1 cellular context compared by ENCODE assay signal in the genomic region with DNA sequence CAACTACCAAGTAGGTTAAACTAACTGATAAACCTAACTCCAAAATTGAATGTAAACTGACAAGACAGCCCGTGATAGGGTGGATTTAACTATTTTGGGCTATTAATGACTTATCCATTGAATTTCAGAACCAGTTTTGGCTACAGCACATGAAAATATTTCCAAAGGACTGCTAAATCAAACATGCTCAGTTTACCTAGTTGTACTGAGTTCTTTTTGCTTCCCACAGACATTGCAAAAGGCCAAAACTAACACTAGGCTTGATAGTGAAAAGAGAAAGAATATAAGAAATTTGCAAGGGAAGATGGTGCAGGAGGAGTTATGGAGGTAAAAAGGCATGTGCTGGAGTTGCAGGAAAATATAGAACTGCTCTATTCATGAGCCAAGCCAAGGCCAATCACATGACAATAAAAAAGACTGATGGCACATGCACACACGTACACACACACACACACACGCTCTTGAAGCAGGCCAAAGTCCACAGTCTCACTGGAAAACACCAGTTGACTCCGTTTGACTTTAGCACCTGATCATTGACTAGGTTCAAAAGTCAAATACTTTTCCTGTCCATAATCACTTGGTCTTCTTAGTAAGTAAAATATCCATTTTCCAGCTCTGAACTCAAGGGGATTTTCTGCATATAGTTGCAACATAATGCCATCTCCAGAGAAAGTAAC.
TF ChIP-seq lines count a peak whose summit lies in the region.

No MANE protein-coding gene starts in this region.

TF ChIP-seq in HepG2, 621 proteins besides CTCF, POLR2A, EP300 and RAD21 (continued from another document and continues in another):
- TF ChIP-seq, protein P1, sequence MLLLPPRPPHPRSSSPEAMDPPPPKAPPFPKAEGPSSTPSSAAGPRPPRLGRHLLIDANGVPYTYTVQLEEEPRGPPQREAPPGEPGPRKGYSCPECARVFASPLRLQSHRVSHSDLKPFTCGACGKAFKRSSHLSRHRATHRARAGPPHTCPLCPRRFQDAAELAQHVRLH (CRISPR knock-in tag; IDR thresholded peaks at IDR 0.05; ENCODE audit: borderline replicate concordance, low read depth), result peak; percentile 59; the same call in 1 of the 2 replicates
- TF ChIP-seq MIER3 (CRISPR knock-in tag; IDR thresholded peaks at IDR 0.05; ENCODE audit: borderline replicate concordance), result peak; percentile 90
- no peak for TF ChIP-seq PRDM15 (CRISPR knock-in tag; IDR thresholded peaks at IDR 0.05)
- peak; percentile 87 for TF ChIP-seq GZF1 (CRISPR knock-in tag; IDR thresholded peaks at IDR 0.05)
- TF ChIP-seq ZSCAN22 (CRISPR knock-in tag; IDR thresholded peaks at IDR 0.05), result 0 out of 2 replicates have a peak, but pooled peaks have one; percentile 27
- TF ChIP-seq, protein P2, sequence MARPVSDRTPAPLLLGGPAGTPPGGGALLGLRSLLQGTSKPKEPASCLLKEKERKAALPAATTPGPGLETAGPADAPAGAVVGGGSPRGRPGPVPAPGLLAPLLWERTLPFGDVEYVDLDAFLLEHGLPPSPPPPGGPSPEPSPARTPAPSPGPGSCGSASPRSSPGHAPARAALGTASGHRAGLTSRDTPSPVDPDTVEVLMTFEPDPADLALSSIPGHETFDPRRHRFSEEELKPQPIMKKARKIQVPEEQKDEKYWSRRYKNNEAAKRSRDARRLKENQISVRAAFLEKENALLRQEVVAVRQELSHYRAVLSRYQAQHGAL (CRISPR knock-in tag; IDR thresholded peaks at IDR 0.05; ENCODE audit: not compliant biosample characterization), result no peak
- peak; percentile 76 for TF ChIP-seq NCOA2 (CRISPR knock-in tag; IDR thresholded peaks at IDR 0.05)
- TF ChIP-seq, protein P3, sequence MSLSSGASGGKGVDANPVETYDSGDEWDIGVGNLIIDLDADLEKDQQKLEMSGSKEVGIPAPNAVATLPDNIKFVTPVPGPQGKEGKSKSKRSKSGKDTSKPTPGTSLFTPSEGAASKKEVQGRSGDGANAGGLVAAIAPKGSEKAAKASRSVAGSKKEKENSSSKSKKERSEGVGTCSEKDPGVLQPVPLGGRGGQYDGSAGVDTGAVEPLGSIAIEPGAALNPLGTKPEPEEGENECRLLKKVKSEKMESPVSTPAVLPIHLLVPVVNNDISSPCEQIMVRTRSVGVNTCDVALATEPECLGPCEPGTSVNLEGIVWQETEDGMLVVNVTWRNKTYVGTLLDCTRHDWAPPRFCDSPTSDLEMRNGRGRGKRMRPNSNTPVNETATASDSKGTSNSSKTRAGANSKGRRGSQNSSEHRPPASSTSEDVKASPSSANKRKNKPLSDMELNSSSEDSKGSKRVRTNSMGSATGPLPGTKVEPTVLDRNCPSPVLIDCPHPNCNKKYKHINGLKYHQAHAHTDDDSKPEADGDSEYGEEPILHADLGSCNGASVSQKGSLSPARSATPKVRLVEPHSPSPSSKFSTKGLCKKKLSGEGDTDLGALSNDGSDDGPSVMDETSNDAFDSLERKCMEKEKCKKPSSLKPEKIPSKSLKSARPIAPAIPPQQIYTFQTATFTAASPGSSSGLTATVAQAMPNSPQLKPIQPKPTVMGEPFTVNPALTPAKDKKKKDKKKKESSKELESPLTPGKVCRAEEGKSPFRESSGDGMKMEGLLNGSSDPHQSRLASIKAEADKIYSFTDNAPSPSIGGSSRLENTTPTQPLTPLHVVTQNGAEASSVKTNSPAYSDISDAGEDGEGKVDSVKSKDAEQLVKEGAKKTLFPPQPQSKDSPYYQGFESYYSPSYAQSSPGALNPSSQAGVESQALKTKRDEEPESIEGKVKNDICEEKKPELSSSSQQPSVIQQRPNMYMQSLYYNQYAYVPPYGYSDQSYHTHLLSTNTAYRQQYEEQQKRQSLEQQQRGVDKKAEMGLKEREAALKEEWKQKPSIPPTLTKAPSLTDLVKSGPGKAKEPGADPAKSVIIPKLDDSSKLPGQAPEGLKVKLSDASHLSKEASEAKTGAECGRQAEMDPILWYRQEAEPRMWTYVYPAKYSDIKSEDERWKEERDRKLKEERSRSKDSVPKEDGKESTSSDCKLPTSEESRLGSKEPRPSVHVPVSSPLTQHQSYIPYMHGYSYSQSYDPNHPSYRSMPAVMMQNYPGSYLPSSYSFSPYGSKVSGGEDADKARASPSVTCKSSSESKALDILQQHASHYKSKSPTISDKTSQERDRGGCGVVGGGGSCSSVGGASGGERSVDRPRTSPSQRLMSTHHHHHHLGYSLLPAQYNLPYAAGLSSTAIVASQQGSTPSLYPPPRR (CRISPR knock-in tag; IDR thresholded peaks at IDR 0.05; ENCODE audit: borderline replicate concordance), result peak; percentile 44; the same call in 1 of the 2 replicates
- TF ChIP-seq ZNF614 (CRISPR knock-in tag; IDR thresholded peaks at IDR 0.05; ENCODE audit: borderline replicate concordance), result peak; percentile 89; the same call in 1 of the 2 replicates
- TF ChIP-seq, protein P4, sequence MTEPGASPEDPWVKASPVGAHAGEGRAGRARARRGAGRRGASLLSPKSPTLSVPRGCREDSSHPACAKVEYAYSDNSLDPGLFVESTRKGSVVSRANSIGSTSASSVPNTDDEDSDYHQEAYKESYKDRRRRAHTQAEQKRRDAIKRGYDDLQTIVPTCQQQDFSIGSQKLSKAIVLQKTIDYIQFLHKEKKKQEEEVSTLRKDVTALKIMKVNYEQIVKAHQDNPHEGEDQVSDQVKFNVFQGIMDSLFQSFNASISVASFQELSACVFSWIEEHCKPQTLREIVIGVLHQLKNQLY (CRISPR knock-in tag; IDR thresholded peaks at IDR 0.05), result peak; percentile 89
- TF ChIP-seq NR2F6 (IDR thresholded peaks at IDR 0.05), result peak; percentile 53; the same call in 1 of the 2 replicates
- peak; percentile 78 for TF ChIP-seq NR2F6 (CRISPR knock-in tag; IDR thresholded peaks at IDR 0.05)
- TF ChIP-seq, protein P5, sequence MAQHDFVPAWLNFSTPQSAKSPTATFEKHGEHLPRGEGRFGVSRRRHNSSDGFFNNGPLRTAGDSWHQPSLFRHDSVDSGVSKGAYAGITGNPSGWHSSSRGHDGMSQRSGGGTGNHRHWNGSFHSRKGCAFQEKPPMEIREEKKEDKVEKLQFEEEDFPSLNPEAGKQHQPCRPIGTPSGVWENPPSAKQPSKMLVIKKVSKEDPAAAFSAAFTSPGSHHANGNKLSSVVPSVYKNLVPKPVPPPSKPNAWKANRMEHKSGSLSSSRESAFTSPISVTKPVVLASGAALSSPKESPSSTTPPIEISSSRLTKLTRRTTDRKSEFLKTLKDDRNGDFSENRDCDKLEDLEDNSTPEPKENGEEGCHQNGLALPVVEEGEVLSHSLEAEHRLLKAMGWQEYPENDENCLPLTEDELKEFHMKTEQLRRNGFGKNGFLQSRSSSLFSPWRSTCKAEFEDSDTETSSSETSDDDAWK (CRISPR knock-in tag; IDR thresholded peaks at IDR 0.05), result no peak
- 0 out of 2 replicates have a peak, but pooled peaks have one; percentile 69 for TF ChIP-seq HBP1 (CRISPR knock-in tag; IDR thresholded peaks at IDR 0.05; ENCODE audit: low read depth)
- no peak for TF ChIP-seq JDP2 (CRISPR knock-in tag; IDR thresholded peaks at IDR 0.05; ENCODE audit: borderline replicate concordance)
- peak; percentile 94 for TF ChIP-seq EHMT2 (IDR thresholded peaks at IDR 0.05; ENCODE audit: borderline replicate concordance, low read depth, low read length)
- 0 out of 2 replicates have a peak, but pooled peaks have one; percentile 47 for TF ChIP-seq ZNF709 (CRISPR knock-in tag; IDR thresholded peaks at IDR 0.05)
- TF ChIP-seq SOX6 (IDR thresholded peaks at IDR 0.05), result no peak
- peak; percentile 89 for TF ChIP-seq SOX6 (CRISPR knock-in tag; IDR thresholded peaks at IDR 0.05)
- TF ChIP-seq KDM6A (CRISPR knock-in tag; IDR thresholded peaks at IDR 0.05; ENCODE audit: low read depth), result peak; percentile 60; the same call in 1 of the 2 replicates
- peak; percentile 81; the same call in 1 of the 2 replicates for TF ChIP-seq ESRRA (CRISPR knock-in tag; IDR thresholded peaks at IDR 0.05; ENCODE audit: low read depth)
- no peak for TF ChIP-seq ELK4 (CRISPR knock-in tag; IDR thresholded peaks at IDR 0.05; ENCODE audit: borderline replicate concordance)
- TF ChIP-seq SAP130 (CRISPR knock-in tag; IDR thresholded peaks at IDR 0.05; ENCODE audit: low read depth), result peak; percentile 88
- no peak for TF ChIP-seq ZFP82 (CRISPR knock-in tag; IDR thresholded peaks at IDR 0.05; ENCODE audit: borderline replicate concordance)
- TF ChIP-seq ELF4 (CRISPR knock-in tag; IDR thresholded peaks at IDR 0.05; ENCODE audit: borderline replicate concordance), result no peak
- TF ChIP-seq TRIM24 (CRISPR knock-in tag; IDR thresholded peaks at IDR 0.05), result peak; percentile 84; the same call in 1 of the 2 replicates
- TF ChIP-seq, protein P6, sequence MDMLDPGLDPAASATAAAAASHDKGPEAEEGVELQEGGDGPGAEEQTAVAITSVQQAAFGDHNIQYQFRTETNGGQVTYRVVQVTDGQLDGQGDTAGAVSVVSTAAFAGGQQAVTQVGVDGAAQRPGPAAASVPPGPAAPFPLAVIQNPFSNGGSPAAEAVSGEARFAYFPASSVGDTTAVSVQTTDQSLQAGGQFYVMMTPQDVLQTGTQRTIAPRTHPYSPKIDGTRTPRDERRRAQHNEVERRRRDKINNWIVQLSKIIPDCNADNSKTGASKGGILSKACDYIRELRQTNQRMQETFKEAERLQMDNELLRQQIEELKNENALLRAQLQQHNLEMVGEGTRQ (IDR thresholded peaks at IDR 0.05; ENCODE audit: low read depth, low read length), result peak; percentile 28; the same call in 1 of the 2 replicates
- TF ChIP-seq, protein P6 (CRISPR knock-in tag; IDR thresholded peaks at IDR 0.05; ENCODE audit: borderline replicate concordance), result peak; percentile 31; the same call in 1 of the 2 replicates
- peak; percentile 63; the same call in 1 of the 2 replicates for TF ChIP-seq FOXK1 (CRISPR knock-in tag; IDR thresholded peaks at IDR 0.05; ENCODE audit: borderline replicate concordance, low read depth)
- peak; percentile 86 for TF ChIP-seq RARA (CRISPR knock-in tag; IDR thresholded peaks at IDR 0.05)
- peak; percentile 91 for TF ChIP-seq SOX5 (CRISPR knock-in tag; IDR thresholded peaks at IDR 0.05; ENCODE audit: borderline replicate concordance)
- TF ChIP-seq, protein P7, sequence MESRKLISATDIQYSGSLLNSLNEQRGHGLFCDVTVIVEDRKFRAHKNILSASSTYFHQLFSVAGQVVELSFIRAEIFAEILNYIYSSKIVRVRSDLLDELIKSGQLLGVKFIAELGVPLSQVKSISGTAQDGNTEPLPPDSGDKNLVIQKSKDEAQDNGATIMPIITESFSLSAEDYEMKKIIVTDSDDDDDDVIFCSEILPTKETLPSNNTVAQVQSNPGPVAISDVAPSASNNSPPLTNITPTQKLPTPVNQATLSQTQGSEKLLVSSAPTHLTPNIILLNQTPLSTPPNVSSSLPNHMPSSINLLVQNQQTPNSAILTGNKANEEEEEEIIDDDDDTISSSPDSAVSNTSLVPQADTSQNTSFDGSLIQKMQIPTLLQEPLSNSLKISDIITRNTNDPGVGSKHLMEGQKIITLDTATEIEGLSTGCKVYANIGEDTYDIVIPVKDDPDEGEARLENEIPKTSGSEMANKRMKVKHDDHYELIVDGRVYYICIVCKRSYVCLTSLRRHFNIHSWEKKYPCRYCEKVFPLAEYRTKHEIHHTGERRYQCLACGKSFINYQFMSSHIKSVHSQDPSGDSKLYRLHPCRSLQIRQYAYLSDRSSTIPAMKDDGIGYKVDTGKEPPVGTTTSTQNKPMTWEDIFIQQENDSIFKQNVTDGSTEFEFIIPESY (CRISPR knock-in tag; IDR thresholded peaks at IDR 0.05), result peak; percentile 57; the same call in 1 of the 2 replicates
- 0 out of 2 replicates have a peak, but pooled peaks have one; percentile 28 for TF ChIP-seq REPIN1 (CRISPR knock-in tag; IDR thresholded peaks at IDR 0.05; ENCODE audit: borderline replicate concordance, low read depth)
- TF ChIP-seq HOXA3 (CRISPR knock-in tag; IDR thresholded peaks at IDR 0.05), result peak; percentile 69; the same call in 1 of the 2 replicates
- peak; percentile 99 for TF ChIP-seq NCOR1 (IDR thresholded peaks at IDR 0.05; ENCODE audit: borderline replicate concordance, low read length)
- TF ChIP-seq ATF7-NPFF (CRISPR knock-in tag; IDR thresholded peaks at IDR 0.05; ENCODE audit: low read depth), result no peak
